14 cellular contexts compared by ENCODE assay signal in the genomic region with DNA sequence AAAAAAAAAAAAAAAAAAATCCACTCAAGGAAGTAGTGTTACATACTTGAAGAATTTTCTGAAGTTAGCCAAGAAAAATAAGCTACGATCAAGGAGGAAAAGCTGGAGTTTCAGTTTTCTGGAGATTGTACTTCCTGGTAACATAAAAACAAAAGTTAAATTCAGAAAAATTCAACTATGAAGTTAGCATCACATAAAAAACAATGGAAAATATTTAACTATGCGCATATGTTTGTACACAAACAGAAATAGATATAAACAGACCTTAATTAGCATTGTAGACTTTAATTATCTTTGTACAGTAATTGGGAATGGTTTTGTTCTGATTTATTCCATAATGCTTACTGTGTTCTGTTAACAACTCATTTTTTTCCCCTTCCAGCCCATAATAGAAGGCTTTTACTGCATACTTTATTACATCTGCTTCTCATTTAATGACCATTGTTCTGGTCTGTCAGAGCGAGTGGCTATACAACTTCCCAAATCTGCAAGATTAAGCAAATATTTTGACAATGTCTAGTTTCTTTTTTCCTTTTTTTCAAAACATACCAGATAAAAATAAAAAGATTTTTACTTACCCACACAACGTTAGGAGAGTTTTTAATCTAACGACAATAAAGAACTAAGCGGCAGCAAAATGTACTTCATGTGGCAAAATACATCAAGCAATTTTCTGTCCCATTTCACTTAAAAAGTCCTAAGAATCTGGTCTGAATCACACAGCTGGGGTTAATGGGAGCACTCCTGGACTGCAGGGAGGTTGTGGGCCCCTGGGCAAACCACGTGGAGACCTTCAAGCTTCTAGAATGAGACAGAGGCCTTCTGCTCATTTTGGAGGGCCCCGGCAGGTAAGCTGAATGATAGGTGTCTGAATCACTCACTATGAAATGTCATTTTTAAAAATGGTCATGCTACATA.
DNase-seq lines count a peak whose midpoint lies in the region; ATAC-seq and TF ChIP-seq lines count a peak whose summit lies in the region.
"Had no signal": no experiment of that assay in that cellular context is flagged by ENCODE, and none has a peak within 500 bp of the region (broad histone marks: within the 10 kb centered on the region; RNA-seq: fewer than 3 reads in every experiment).

No MANE protein-coding gene starts in this region.

- H3K36me3 ChIP-seq in BJ (ENCODE audit: control insufficient read depth, insufficient read depth, low read length) (no peaks in the 10 kb centered on the region), rectal smooth muscle tissue (ENCODE audit: control insufficient read depth, insufficient read depth, low read length) (no peaks in the 10 kb centered on the region)

- peak; percentile 43 for DNase-seq in BJ (ENCODE audit: low read depth)
- DNase-seq in astrocyte of the cerebellum (ENCODE audit: low read depth) = peak; percentile 41
- no peak for DNase-seq in left cardiac atrium
- no peak for DNase-seq in NCI-H748 (lab: John Stamatoyannopoulos, UW; ENCODE audit: unreplicated experiment)
- no peak for DNase-seq in cerebellum (ENCODE audit: low spot score)
- DNase-seq: activated CD4-positive, alpha-beta memory T cell treated with anti-CD3 and anti-CD28 coated beads for 36 hours; effector memory CD4-positive, alpha-beta T cell; NCI-H1417; stimulated activated CD4-positive, alpha-beta T cell treated with anti-CD3 and anti-CD28 coated beads, Interleukin-2, amount 100 ng/mL, for 48 hours; T-cell had no signal

- peak overlapping the region; percentile 63 for H3K27ac ChIP-seq in rectal smooth muscle tissue (ENCODE audit: low read depth, low read length)

- CTCF ChIA-PET in BJ (lab: Yijun Ruan, JAX) = interaction anchor here (0.7 to 1.7 kb wide), 2 partner anchors 64 to 118 kb away, joined by 3 to 4 read pairs; no protein-coding TSS in a partner anchor

- POLR2A ChIA-PET in BJ (lab: Charles Lee) = interaction anchor here (0.6 to 0.7 kb wide), 6 partner anchors 25 to 947 kb away, joined by 3 to 15 read pairs (median 4); no protein-coding TSS in a partner anchor

- no peak overlapping the region for H3K4me3 ChIP-seq in BJ (ENCODE audit: low read depth, low read length)
- H3K4me3 ChIP-seq in astrocyte of the cerebellum (ENCODE audit: low read depth, low read length) = no peak overlapping the region
- H3K4me3 ChIP-seq in rectal smooth muscle tissue (ENCODE audit: low read length) = no peak overlapping the region

- TF ChIP-seq CTCF in BJ (IDR thresholded peaks at IDR 0.05; ENCODE audit: insufficient read depth, low read depth, low read length) (no peak), astrocyte of the cerebellum (IDR thresholded peaks at IDR 0.05; ENCODE audit: low read depth, low read length, missing control alignments) (no peak)

- peaks cover 42% of the 10 kb centered on the region for H3K4me1 ChIP-seq in rectal smooth muscle tissue (ENCODE audit: control insufficient read depth, insufficient read depth, low read length)

- intact Hi-C loops in left cardiac atrium (cut with DNase I) = no loop called here

- H3K27me3 ChIP-seq in BJ (ENCODE audit: control insufficient read depth, insufficient read depth, low read length) (no peaks in the 10 kb centered on the region), rectal smooth muscle tissue (ENCODE audit: control insufficient read depth, insufficient read depth, low read length) (no peaks in the 10 kb centered on the region)

- in situ Hi-C loops in astrocyte of the cerebellum (cut with HindIII; ENCODE audit: low sequenced_read_pairs) = no loop called here

- no peak overlapping the region for H3K9ac ChIP-seq in rectal smooth muscle tissue (ENCODE audit: low read length)

- peak; percentile 36 to 45 for ATAC-seq in left cardiac atrium
- no peak for ATAC-seq in HG03521 (IDR thresholded peaks at IDR 0.05; ENCODE audit: unreplicated experiment)
- ATAC-seq in HG02642 (IDR thresholded peaks at IDR 0.05; ENCODE audit: poor library complexity, unreplicated experiment) = no peak
- ATAC-seq: activated naive CD4-positive, alpha-beta T cell treated with anti-CD3 and anti-CD28 coated beads, Interleukin-2, amount 50 U/mL, for 72 hours; T-cell had no signal

Comparison
In these comparisons a context has a peak if more than half of its experiments do, and no peak if none do; other contexts are left out.
1. DNase-seq: peak in BJ (single experiment) and astrocyte of the cerebellum (single experiment); none in left cardiac atrium (single experiment), NCI-H748 (single experiment) and cerebellum (single experiment).
2. ATAC-seq: peak in left cardiac atrium (2 of 2); none in HG03521 (single experiment) and HG02642 (single experiment).